In the genomic region with DNA sequence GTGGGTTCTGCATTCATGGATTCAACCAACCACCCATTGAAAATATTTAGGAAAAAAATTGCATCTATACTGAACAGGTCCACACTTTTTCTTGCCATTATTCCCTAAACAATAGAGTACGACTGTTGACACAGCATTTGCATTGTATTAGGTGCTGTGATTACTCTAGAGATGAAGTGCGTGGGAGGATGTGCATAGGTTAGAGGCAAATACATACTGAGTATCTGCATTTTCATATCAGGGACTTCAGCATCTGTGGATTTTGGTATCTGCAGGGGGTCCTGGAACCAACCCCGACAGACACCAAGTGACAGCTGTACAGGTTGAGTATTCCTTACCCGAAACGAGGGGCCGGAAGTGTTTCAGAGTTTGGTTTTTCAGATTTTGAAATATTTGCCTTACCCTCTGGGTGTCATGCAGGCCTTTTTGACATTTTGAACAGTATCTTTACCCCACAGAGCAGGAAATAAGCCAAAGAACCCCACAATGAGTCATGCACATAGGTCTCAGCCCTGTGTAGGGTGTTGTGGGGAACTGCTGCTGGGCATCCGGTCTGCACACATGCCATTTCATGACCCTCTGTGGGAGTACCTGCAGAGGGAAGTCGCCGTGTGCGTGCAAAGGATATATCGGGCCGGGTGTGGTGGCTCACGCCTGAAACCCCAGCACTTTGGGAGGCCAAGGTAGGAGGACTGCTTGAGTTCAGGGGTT, we compare ENCODE assay signal across 8 cellular contexts. TPM values are rescaled to one million over a fixed set of nuclear protein-coding genes. Genes with fewer than 3 reads are reported as not detected.
DNase-seq lines count a peak whose midpoint lies in the region; FAIRE-seq and TF ChIP-seq lines count a peak whose summit lies in the region.

No MANE protein-coding gene starts in this region.

- 85% methylated on average over 13 of the region's 13 CpGs for WGBS in prostate gland

- H3K4me3 ChIP-seq in prostate gland, result no peak overlapping the region

- H3K36me3 ChIP-seq in prostate gland, result peaks cover 5 to 8% of the 10 kb centered on the region in 2 donors

- peak overlapping the region; percentile 71 for H3K27ac Mint-ChIP-seq in nephron progenitor cell

- H3K27ac ChIP-seq in prostate gland, result no peak overlapping the region

- no peaks in the 10 kb centered on the region for H3K27me3 Mint-ChIP-seq in nephron progenitor cell (ENCODE audit: low read depth, poor library complexity)

- no peak overlapping the region for H3K4me3 Mint-ChIP-seq in nephron progenitor cell

- H3K9me3 ChIP-seq in prostate gland, result no peaks in the 10 kb centered on the region

- H3K4me1 Mint-ChIP-seq in nephron progenitor cell, result no peaks in the 10 kb centered on the region

- TF ChIP-seq POLR2A in GM12892 (IDR thresholded peaks at IDR 0.05; ENCODE audit: low read depth, low read length), result no peak
- TF ChIP-seq POLR2A in prostate gland (IDR thresholded peaks at IDR 0.05), result no peak

- FAIRE-seq in GM12892 (lab: Jason Lieb, UNC), result peak; percentile 65

- no peaks in the 10 kb centered on the region for H3K9me3 Mint-ChIP-seq in nephron progenitor cell

- TF ChIP-seq CTCF in nephron progenitor cell (IDR thresholded peaks at IDR 0.05) (no peak), prostate gland (IDR thresholded peaks at IDR 0.05) (no peak)

- H3K27me3 ChIP-seq in prostate gland (replicated peaks; ENCODE audit: insufficient read depth), result no peaks in the 10 kb centered on the region

- DNase-seq in GM12892 (ENCODE audit: insufficient read length), result no peak
- peak; percentile 45 for DNase-seq in NCI-H226
- peak; percentile 55 for DNase-seq in activated T-cell treated with anti-CD3 and anti-CD28 coated beads for 48 hours (ENCODE audit: low read depth)
- no peak for DNase-seq in nephron progenitor cell
- DNase-seq in hippocampal formation (lab: John Stamatoyannopoulos, UW), result no peak
- DNase-seq in NCI-H524 treated with DMSO at 0.1 percent for 48 hours (lab: John Stamatoyannopoulos, UW), result no peak
- no peak for DNase-seq in prostate gland (ENCODE audit: low spot score)
- no peak for DNase-seq in NCI-H1436 (lab: John Stamatoyannopoulos, UW)

- intact Hi-C loops in prostate gland (cut with DNase I), result no loop called here

- peaks cover 48% of the 10 kb centered on the region for H3K36me3 Mint-ChIP-seq in nephron progenitor cell (ENCODE audit: low read depth)

- H3K4me1 ChIP-seq in prostate gland (replicated peaks), result no peaks in the 10 kb centered on the region

RNA-seq across cellular contexts. Expression of gene NUDT5, which starts 14.5 kb away (rescaled TPM):
- polyA plus RNA-seq in GM12892 (2012; ENCODE audit: missing spikeins), result 90.3 TPM
- total RNA-seq in prostate gland, result 10 to 100 TPM; 32.6 to 35.8 TPM

RNA-seq across cellular contexts. Expression of gene CDC123, which starts 14.8 kb away (rescaled TPM):
- 116 TPM for polyA plus RNA-seq in GM12892 (2012; ENCODE audit: missing spikeins)
- 10 to 100 TPM; 52.4 to 63.3 TPM for total RNA-seq in prostate gland

RNA-seq across cellular contexts. Expression of gene SEC61A2, which starts 51.7 kb away (rescaled TPM):
- polyA plus RNA-seq in GM12892 (2012; ENCODE audit: missing spikeins), result 11.7 TPM
- total RNA-seq in prostate gland, result 10 to 100 TPM in 1 of 2 donors, 1 to 10 TPM in 1; 2.9 to 13.5 TPM

Comparison
In these comparisons a context has a peak if more than half of its experiments do, and no peak if none do; other contexts are left out.
1. DNase-seq: peak in NCI-H226 (single experiment) and activated T-cell treated with anti-CD3 and anti-CD28 coated beads for 48 hours (single experiment); none in GM12892 (single experiment), nephron progenitor cell (single experiment), hippocampal formation (0 of 2), NCI-H524 treated with DMSO at 0.1 percent for 48 hours (single experiment), prostate gland (single experiment) and NCI-H1436 (single experiment).